ENCODE assay signal across 8 cellular contexts in the genomic region with DNA sequence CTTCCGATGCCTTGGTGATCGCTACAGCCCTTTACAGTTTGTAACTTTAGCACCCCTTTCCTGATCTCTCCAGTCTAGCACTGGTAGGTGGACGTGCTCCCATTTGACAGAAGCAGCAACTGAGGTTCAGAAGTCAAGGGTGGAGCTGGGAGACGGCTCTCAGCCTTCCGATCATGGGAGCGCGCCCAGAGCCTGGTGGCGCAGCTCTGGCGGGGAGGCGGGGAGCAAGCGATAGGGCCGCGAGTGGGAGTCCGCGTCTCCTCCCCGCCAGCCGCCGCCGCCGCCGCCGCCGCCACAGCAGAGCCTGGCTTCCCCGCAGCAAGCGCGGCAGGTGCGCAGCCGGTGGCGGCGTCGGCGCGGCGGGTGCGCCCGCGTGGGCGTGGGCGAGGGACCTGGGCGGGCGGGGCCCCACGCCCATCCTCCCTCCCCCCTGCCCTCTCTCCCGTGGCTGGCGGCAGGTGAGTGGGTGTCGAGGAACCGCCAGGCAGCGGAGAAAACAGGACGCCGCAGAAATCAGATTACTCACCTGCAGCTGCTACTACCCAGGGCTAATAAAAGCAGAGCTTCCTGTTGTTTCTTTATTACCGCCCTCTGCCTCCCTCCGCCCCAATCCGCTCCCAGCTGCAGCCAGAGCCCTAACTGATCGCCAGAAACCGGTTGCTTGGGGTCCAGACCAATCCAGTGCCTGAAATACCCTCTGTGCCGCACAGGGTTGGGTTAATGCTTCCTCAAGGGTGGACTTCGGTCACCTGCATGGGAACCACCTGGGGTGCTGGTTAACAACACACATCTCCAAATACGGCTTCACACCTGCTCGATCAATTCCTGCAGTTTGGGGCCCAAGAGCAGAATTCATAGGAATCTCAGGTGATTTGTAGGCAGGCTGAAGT.
DNase-seq lines count a peak whose midpoint lies in the region; ATAC-seq and TF ChIP-seq lines count a peak whose summit lies in the region.

No MANE protein-coding gene starts in this region.

- no peak overlapping the region for H3K27ac ChIP-seq in PC-9

- H3K27me3 ChIP-seq in PC-9 (ENCODE audit: insufficient read depth, low read depth): no peaks in the 10 kb centered on the region

- TF ChIP-seq POLR2A in GM18526 (IDR thresholded peaks at IDR 0.05; ENCODE audit: extremely low read depth, insufficient read length): peak; percentile 24

- no peaks in the 10 kb centered on the region for H3K36me3 ChIP-seq in PC-9 (ENCODE audit: low read depth)

- no peaks in the 10 kb centered on the region for H3K79me2 ChIP-seq in PC-9 (ENCODE audit: low read depth)

- H3K9me3 ChIP-seq in PC-9 (ENCODE audit: insufficient read depth, low read depth): no peaks in the 10 kb centered on the region
- H3K9me3 ChIP-seq in iPS-18c (ENCODE audit: control insufficient read depth, insufficient read depth, low read length): no peaks in the 10 kb centered on the region

- POLR2A ChIA-PET in PC-9 (lab: Charles Lee; ENCODE audit: unreplicated experiment): interaction anchor here (0.6 to 0.9 kb wide), 3 partner anchors 64 to 123 kb away, joined by 3 to 11 read pairs (median 8); no protein-coding TSS in a partner anchor

- intact Hi-C loops in PC-9 (cut with micrococcal nuclease; ENCODE audit: unreplicated experiment): no loop called here

- H3K4me2 ChIP-seq in PC-9: peak overlapping the region; percentile 75

- no peaks in the 10 kb centered on the region for H3K4me1 ChIP-seq in PC-9 (replicated peaks; ENCODE audit: insufficient read depth)

- no peaks in the 10 kb centered on the region for H3F3A ChIP-seq in PC-9 (ENCODE audit: insufficient read depth, low read depth)

- peak overlapping the region; percentile 42; the same call in 1 of the 2 replicates for H3K4me3 ChIP-seq in PC-9
- H3K4me3 ChIP-seq in iPS-18c (ENCODE audit: insufficient read depth, low read depth, low read length): peak overlapping the region; percentile 36

- peak; percentile 53 for ATAC-seq in HG03442 (IDR thresholded peaks at IDR 0.05; ENCODE audit: unreplicated experiment)

- no peaks in the 10 kb centered on the region for H4K20me1 ChIP-seq in PC-9 (ENCODE audit: insufficient read depth)

- no peak overlapping the region for H2AFZ ChIP-seq in PC-9

- H3K9me2 ChIP-seq in PC-9 (ENCODE audit: insufficient read depth): no peaks in the 10 kb centered on the region

- TSS peak; percentile 58 for BruUV-seq in PC-9 (replicated peaks; lab: Mats Ljungman, UMichigan)

- CTCF ChIA-PET in PC-9 (lab: Charles Lee): interaction anchor here (0.5 kb wide), 1 partner anchor 88 kb away, joined by 8 read pairs; a partner anchor contains a TSS

- TF ChIP-seq CTCF in PC-9 (conservative IDR thresholded peaks at IDR 0.05): no peak

- DNase-seq in PC-9: peak; percentile 46 to 61
- DNase-seq in activated naive CD4-positive, alpha-beta T cell (lab: John Stamatoyannopoulos, UW): peak; percentile 26 to 82 (median 56)
- peak; percentile 89 for DNase-seq in stimulated activated CD4-positive, alpha-beta T cell treated with anti-CD3 and anti-CD28 coated beads, Interleukin-2, amount 100 ng/mL, for 4 hours (ENCODE audit: low read depth)
- no peak for DNase-seq in EL
- no peak for DNase-seq in HUDEP-2 (lab: John Stamatoyannopoulos, UW; ENCODE audit: unreplicated experiment in 76 of 76)

Comparison
In these comparisons a context has a peak if more than half of its experiments do, and no peak if none do; other contexts are left out.
1. DNase-seq: peak in PC-9 (2 of 2), activated naive CD4-positive, alpha-beta T cell (4 of 4) and stimulated activated CD4-positive, alpha-beta T cell treated with anti-CD3 and anti-CD28 coated beads, Interleukin-2, amount 100 ng/mL, for 4 hours (single experiment); none in EL (single experiment) and HUDEP-2 (0 of 76).